1 cellular context compared by ENCODE assay signal in the genomic region with DNA sequence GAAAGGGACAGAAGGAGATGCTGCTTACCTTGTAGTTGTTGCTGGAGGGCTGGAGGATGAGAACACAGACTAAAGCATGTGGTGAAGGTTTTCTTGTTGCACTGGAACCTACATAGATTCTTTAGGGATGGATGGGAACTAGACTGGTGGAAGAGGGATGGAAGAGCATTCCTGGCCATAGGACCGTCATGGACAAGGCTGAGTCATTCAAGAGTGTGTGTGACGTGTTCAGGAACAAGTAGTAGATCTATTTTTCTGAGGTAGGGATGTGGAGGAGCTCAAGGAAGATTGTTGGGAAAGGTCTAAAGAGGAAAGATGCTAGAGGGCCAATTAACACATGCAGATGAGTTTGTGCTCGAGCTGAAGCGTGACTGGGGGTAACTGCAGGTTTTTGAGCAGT.
TF ChIP-seq lines count a peak whose summit lies in the region.

No MANE protein-coding gene starts in this region.

TF ChIP-seq in GM12878, 131 proteins besides CTCF, POLR2A, EP300 and RAD21:
- no peak for TF ChIP-seq SIX5 (IDR thresholded peaks at IDR 0.05; ENCODE audit: low read depth, low read length, severe bottlenecking)
- TF ChIP-seq, protein P1, sequence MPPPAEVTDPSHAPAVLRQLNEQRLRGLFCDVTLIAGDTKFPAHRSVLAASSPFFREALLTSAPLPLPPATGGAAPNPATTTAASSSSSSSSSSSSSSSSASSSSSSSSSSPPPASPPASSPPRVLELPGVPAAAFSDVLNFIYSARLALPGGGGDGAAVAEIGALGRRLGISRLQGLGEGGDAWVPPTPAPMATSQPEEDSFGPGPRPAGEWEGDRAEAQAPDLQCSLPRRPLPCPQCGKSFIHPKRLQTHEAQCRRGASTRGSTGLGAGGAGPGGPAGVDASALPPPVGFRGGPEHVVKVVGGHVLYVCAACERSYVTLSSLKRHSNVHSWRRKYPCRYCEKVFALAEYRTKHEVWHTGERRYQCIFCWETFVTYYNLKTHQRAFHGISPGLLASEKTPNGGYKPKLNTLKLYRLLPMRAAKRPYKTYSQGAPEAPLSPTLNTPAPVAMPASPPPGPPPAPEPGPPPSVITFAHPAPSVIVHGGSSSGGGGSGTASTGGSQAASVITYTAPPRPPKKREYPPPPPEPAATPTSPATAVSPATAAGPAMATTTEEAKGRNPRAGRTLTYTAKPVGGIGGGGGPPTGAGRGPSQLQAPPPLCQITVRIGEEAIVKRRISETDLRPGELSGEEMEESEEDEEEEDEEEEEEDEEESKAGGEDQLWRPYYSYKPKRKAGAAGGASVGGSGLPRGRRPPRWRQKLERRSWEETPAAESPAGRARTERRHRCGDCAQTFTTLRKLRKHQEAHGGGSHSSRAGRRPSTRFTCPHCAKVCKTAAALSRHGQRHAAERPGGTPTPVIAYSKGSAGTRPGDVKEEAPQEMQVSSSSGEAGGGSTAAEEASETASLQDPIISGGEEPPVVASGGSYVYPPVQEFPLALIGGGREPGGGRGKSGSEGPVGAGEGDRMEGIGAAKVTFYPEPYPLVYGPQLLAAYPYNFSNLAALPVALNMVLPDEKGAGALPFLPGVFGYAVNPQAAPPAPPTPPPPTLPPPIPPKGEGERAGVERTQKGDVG (CRISPR knock-in tag; IDR thresholded peaks at IDR 0.05), result no peak
- no peak for TF ChIP-seq ESRRA (IDR thresholded peaks at IDR 0.05; ENCODE audit: low read length)
- TF ChIP-seq, protein P2, sequence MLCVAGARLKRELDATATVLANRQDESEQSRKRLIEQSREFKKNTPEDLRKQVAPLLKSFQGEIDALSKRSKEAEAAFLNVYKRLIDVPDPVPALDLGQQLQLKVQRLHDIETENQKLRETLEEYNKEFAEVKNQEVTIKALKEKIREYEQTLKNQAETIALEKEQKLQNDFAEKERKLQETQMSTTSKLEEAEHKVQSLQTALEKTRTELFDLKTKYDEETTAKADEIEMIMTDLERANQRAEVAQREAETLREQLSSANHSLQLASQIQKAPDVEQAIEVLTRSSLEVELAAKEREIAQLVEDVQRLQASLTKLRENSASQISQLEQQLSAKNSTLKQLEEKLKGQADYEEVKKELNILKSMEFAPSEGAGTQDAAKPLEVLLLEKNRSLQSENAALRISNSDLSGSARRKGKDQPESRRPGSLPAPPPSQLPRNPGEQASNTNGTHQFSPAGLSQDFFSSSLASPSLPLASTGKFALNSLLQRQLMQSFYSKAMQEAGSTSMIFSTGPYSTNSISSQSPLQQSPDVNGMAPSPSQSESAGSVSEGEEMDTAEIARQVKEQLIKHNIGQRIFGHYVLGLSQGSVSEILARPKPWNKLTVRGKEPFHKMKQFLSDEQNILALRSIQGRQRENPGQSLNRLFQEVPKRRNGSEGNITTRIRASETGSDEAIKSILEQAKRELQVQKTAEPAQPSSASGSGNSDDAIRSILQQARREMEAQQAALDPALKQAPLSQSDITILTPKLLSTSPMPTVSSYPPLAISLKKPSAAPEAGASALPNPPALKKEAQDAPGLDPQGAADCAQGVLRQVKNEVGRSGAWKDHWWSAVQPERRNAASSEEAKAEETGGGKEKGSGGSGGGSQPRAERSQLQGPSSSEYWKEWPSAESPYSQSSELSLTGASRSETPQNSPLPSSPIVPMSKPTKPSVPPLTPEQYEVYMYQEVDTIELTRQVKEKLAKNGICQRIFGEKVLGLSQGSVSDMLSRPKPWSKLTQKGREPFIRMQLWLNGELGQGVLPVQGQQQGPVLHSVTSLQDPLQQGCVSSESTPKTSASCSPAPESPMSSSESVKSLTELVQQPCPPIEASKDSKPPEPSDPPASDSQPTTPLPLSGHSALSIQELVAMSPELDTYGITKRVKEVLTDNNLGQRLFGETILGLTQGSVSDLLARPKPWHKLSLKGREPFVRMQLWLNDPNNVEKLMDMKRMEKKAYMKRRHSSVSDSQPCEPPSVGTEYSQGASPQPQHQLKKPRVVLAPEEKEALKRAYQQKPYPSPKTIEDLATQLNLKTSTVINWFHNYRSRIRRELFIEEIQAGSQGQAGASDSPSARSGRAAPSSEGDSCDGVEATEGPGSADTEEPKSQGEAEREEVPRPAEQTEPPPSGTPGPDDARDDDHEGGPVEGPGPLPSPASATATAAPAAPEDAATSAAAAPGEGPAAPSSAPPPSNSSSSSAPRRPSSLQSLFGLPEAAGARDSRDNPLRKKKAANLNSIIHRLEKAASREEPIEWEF (IDR thresholded peaks at IDR 0.05; ENCODE audit: insufficient replicate concordance, low read depth, low read length), result no peak
- no peak for TF ChIP-seq ASH2L (IDR thresholded peaks at IDR 0.05; ENCODE audit: borderline replicate concordance, low read depth)
- no peak for TF ChIP-seq SREBF1 (IDR thresholded peaks at IDR 0.05; ENCODE audit: low read length)
- TF ChIP-seq, protein P3, sequence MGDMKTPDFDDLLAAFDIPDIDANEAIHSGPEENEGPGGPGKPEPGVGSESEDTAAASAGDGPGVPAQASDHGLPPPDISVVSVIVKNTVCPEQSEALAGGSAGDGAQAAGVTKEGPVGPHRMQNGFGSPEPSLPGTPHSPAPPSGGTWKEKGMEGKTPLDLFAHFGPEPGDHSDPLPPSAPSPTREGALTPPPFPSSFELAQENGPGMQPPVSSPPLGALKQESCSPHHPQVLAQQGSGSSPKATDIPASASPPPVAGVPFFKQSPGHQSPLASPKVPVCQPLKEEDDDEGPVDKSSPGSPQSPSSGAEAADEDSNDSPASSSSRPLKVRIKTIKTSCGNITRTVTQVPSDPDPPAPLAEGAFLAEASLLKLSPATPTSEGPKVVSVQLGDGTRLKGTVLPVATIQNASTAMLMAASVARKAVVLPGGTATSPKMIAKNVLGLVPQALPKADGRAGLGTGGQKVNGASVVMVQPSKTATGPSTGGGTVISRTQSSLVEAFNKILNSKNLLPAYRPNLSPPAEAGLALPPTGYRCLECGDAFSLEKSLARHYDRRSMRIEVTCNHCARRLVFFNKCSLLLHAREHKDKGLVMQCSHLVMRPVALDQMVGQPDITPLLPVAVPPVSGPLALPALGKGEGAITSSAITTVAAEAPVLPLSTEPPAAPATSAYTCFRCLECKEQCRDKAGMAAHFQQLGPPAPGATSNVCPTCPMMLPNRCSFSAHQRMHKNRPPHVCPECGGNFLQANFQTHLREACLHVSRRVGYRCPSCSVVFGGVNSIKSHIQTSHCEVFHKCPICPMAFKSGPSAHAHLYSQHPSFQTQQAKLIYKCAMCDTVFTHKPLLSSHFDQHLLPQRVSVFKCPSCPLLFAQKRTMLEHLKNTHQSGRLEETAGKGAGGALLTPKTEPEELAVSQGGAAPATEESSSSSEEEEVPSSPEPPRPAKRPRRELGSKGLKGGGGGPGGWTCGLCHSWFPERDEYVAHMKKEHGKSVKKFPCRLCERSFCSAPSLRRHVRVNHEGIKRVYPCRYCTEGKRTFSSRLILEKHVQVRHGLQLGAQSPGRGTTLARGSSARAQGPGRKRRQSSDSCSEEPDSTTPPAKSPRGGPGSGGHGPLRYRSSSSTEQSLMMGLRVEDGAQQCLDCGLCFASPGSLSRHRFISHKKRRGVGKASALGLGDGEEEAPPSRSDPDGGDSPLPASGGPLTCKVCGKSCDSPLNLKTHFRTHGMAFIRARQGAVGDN (IDR thresholded peaks at IDR 0.05), result no peak
- TF ChIP-seq, protein P4, sequence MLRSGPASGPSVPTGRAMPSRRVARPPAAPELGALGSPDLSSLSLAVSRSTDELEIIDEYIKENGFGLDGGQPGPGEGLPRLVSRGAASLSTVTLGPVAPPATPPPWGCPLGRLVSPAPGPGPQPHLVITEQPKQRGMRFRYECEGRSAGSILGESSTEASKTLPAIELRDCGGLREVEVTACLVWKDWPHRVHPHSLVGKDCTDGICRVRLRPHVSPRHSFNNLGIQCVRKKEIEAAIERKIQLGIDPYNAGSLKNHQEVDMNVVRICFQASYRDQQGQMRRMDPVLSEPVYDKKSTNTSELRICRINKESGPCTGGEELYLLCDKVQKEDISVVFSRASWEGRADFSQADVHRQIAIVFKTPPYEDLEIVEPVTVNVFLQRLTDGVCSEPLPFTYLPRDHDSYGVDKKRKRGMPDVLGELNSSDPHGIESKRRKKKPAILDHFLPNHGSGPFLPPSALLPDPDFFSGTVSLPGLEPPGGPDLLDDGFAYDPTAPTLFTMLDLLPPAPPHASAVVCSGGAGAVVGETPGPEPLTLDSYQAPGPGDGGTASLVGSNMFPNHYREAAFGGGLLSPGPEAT (IDR thresholded peaks at IDR 0.05; ENCODE audit: low read depth), result no peak
- TF ChIP-seq, protein P5, sequence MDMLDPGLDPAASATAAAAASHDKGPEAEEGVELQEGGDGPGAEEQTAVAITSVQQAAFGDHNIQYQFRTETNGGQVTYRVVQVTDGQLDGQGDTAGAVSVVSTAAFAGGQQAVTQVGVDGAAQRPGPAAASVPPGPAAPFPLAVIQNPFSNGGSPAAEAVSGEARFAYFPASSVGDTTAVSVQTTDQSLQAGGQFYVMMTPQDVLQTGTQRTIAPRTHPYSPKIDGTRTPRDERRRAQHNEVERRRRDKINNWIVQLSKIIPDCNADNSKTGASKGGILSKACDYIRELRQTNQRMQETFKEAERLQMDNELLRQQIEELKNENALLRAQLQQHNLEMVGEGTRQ (IDR thresholded peaks at IDR 0.05; ENCODE audit: borderline replicate concordance, low read depth, low read length), result no peak
- no peak for TF ChIP-seq PAX8 (IDR thresholded peaks at IDR 0.05)
- no peak for TF ChIP-seq MTA3 (IDR thresholded peaks at IDR 0.05; ENCODE audit: borderline replicate concordance, low read length)
- TF ChIP-seq, protein P6, sequence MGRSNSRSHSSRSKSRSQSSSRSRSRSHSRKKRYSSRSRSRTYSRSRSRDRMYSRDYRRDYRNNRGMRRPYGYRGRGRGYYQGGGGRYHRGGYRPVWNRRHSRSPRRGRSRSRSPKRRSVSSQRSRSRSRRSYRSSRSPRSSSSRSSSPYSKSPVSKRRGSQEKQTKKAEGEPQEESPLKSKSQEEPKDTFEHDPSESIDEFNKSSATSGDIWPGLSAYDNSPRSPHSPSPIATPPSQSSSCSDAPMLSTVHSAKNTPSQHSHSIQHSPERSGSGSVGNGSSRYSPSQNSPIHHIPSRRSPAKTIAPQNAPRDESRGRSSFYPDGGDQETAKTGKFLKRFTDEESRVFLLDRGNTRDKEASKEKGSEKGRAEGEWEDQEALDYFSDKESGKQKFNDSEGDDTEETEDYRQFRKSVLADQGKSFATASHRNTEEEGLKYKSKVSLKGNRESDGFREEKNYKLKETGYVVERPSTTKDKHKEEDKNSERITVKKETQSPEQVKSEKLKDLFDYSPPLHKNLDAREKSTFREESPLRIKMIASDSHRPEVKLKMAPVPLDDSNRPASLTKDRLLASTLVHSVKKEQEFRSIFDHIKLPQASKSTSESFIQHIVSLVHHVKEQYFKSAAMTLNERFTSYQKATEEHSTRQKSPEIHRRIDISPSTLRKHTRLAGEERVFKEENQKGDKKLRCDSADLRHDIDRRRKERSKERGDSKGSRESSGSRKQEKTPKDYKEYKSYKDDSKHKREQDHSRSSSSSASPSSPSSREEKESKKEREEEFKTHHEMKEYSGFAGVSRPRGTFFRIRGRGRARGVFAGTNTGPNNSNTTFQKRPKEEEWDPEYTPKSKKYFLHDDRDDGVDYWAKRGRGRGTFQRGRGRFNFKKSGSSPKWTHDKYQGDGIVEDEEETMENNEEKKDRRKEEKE (IDR thresholded peaks at IDR 0.05), result no peak
- no peak for TF ChIP-seq IKZF1 (conservative IDR thresholded peaks at IDR 0.05)
- TF ChIP-seq, protein P7, sequence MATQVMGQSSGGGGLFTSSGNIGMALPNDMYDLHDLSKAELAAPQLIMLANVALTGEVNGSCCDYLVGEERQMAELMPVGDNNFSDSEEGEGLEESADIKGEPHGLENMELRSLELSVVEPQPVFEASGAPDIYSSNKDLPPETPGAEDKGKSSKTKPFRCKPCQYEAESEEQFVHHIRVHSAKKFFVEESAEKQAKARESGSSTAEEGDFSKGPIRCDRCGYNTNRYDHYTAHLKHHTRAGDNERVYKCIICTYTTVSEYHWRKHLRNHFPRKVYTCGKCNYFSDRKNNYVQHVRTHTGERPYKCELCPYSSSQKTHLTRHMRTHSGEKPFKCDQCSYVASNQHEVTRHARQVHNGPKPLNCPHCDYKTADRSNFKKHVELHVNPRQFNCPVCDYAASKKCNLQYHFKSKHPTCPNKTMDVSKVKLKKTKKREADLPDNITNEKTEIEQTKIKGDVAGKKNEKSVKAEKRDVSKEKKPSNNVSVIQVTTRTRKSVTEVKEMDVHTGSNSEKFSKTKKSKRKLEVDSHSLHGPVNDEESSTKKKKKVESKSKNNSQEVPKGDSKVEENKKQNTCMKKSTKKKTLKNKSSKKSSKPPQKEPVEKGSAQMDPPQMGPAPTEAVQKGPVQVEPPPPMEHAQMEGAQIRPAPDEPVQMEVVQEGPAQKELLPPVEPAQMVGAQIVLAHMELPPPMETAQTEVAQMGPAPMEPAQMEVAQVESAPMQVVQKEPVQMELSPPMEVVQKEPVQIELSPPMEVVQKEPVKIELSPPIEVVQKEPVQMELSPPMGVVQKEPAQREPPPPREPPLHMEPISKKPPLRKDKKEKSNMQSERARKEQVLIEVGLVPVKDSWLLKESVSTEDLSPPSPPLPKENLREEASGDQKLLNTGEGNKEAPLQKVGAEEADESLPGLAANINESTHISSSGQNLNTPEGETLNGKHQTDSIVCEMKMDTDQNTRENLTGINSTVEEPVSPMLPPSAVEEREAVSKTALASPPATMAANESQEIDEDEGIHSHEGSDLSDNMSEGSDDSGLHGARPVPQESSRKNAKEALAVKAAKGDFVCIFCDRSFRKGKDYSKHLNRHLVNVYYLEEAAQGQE (IDR thresholded peaks at IDR 0.05; ENCODE audit: low read depth, low read length), result no peak
- TF ChIP-seq TARDBP (IDR thresholded peaks at IDR 0.05; ENCODE audit: borderline replicate concordance), result no peak
- TF ChIP-seq CEBPB (IDR thresholded peaks at IDR 0.05; ENCODE audit: borderline replicate concordance in 1 of 2, low read depth in 2 of 2, low read length in 2 of 2), result no peak
- TF ChIP-seq TBL1XR1 (IDR thresholded peaks at IDR 0.05; ENCODE audit: low read depth, low read length), result no peak
- no peak for TF ChIP-seq SMARCA5 (IDR thresholded peaks at IDR 0.05)
- no peak for TF ChIP-seq SP1 (IDR thresholded peaks at IDR 0.05; ENCODE audit: low read depth, low read length)
